In the genomic region with DNA sequence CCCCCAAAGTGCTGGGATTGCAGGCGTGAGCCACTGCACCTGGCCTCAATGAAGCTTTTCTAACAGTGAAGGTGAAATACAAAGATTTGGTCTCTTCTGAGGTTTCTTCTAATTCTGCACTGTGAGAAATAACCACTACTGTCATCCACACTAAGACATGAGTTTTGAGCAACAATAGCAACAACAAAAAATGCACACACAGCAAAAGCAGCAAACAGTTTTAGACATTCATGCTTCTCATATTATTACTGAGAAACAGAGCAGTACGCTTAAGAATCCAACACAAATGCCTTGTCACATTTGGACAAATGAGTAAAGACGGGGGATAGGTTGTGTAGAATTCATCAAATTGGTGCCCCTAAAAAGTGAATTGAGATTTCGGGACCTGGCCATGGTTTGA, we compare ENCODE assay signal across 24 cellular contexts.
"Had no signal": no experiment of that assay in that cellular context is flagged by ENCODE, and none has a peak within 500 bp of the region (broad histone marks: within the 10 kb centered on the region; RNA-seq: fewer than 3 reads in every experiment).

No MANE protein-coding gene starts in this region.

- H3K27me3 ChIP-seq: dorsolateral prefrontal cortex, esophagus muscularis mucosa, foreskin keratinocyte, gastroesophageal sphincter, heart left ventricle, hepatocyte had no signal

- H3K9me3 ChIP-seq: esophagus muscularis mucosa, gastroesophageal sphincter, heart left ventricle, lower lobe of right lung had no signal

- H2AFZ ChIP-seq: hepatocyte had no signal

- H3K27ac ChIP-seq: coronary artery, dorsolateral prefrontal cortex, esophagus muscularis mucosa, foreskin keratinocyte, gastroesophageal sphincter, heart left ventricle, hepatocyte, lower lobe of right lung had no signal

- FAIRE-seq: colon, endothelial cell of umbilical vein, frontal cortex, kidney had no signal

- H3K4me2 ChIP-seq: hepatocyte had no signal

- DNase-seq: dermis blood vessel endothelial cell; dorsolateral prefrontal cortex; effector CD4-positive, alpha-beta T cell; effector memory CD4-positive, alpha-beta T cell; foreskin keratinocyte; heart left ventricle; hypothalamus; immature natural killer cell; islet precursor cell; kidney; kidney glomerular epithelial cell; left colon; left ventricle myocardium superior; lower lobe of right lung; mesendoderm; midbrain had no signal

- H3K79me2 ChIP-seq: hepatocyte had no signal

- H3K4me3 ChIP-seq: coronary artery, dorsolateral prefrontal cortex, esophagus muscularis mucosa, gastroesophageal sphincter, heart left ventricle, hepatocyte, lower lobe of right lung had no signal

- H3K4me1 ChIP-seq: esophagus muscularis mucosa, foreskin keratinocyte, gastroesophageal sphincter, heart left ventricle, lower lobe of right lung had no signal

- H3K36me3 ChIP-seq: esophagus muscularis mucosa, heart left ventricle had no signal

- ATAC-seq: foreskin keratinocyte, gastroesophageal sphincter, heart left ventricle, left colon, left lobe of liver, left ventricle myocardium superior, lower lobe of right lung had no signal
